Comparison of ENCODE assay signal across 1 cellular context in the genomic region with DNA sequence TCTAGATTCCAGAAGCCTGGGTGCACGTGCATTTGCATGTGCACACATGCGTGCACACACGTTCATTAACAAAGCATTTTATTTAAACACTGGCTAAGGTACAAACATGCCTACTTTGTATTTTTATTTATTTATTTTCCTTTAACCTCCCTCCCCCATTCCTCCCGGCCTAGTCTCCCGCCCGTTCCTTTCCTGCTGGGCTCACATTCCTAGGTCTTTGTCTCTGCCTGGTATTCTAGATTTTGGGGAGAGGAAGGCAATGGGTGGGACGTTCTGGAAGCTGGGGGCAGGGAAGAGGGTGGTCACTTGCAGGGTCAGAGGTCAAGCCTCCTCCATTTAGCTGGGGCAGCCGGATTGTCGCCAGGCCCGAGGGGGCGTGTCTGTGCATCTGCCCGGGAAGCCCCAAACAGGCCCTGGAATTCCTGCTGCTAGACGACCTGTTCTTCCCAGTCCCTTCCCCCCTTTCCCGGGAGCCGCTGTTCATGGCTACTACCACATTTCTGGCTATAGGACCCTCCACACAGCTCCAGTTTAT.
TF ChIP-seq lines count a peak whose summit lies in the region.

No MANE protein-coding gene starts in this region.

TF ChIP-seq in HepG2, 621 proteins besides CTCF, POLR2A, EP300 and RAD21 (continued from another document):
- TF ChIP-seq BCLAF1 (IDR thresholded peaks at IDR 0.05) (no peak), MAF1 (CRISPR knock-in tag; IDR thresholded peaks at IDR 0.05; ENCODE audit: borderline replicate concordance) (no peak), AHR (CRISPR knock-in tag; IDR thresholded peaks at IDR 0.05) (no peak), KLF15 (CRISPR knock-in tag; IDR thresholded peaks at IDR 0.05; ENCODE audit: borderline replicate concordance) (no peak), ZUFSP (CRISPR knock-in tag; IDR thresholded peaks at IDR 0.05; ENCODE audit: borderline replicate concordance) (no peak), HOXD1 (CRISPR knock-in tag; IDR thresholded peaks at IDR 0.05) (no peak), PLRG1 (conservative IDR thresholded peaks at IDR 0.05) (no peak), PRDM10 (CRISPR knock-in tag; IDR thresholded peaks at IDR 0.05; ENCODE audit: low read depth) (no peak), FOXA1 (IDR thresholded peaks at IDR 0.05) (no peak), FOXA1 (CRISPR knock-in tag; IDR thresholded peaks at IDR 0.05) (no peak), SMARCE1 (IDR thresholded peaks at IDR 0.05; ENCODE audit: borderline replicate concordance) (no peak), ZNF567 (CRISPR knock-in tag; IDR thresholded peaks at IDR 0.05; ENCODE audit: borderline replicate concordance) (no peak), ZSCAN12 (CRISPR knock-in tag; IDR thresholded peaks at IDR 0.05) (no peak), ZNF546 (CRISPR knock-in tag; conservative IDR thresholded peaks at IDR 0.05) (no peak), MYNN (CRISPR knock-in tag; IDR thresholded peaks at IDR 0.05; ENCODE audit: low read depth) (no peak), CREM (IDR thresholded peaks at IDR 0.05) (no peak), CREM (CRISPR knock-in tag; IDR thresholded peaks at IDR 0.05) (no peak), ZNF337 (CRISPR knock-in tag; IDR thresholded peaks at IDR 0.05; ENCODE audit: borderline replicate concordance, low read depth) (no peak), ZNF251 (CRISPR knock-in tag; IDR thresholded peaks at IDR 0.05) (no peak), ZNF430 (CRISPR knock-in tag; IDR thresholded peaks at IDR 0.05) (no peak), ZNF614 (CRISPR knock-in tag; IDR thresholded peaks at IDR 0.05; ENCODE audit: borderline replicate concordance) (no peak), ZBTB3 (CRISPR knock-in tag; IDR thresholded peaks at IDR 0.05; ENCODE audit: borderline replicate concordance, low read depth) (no peak), HCFC1 (IDR thresholded peaks at IDR 0.05; ENCODE audit: low read depth, low read length) (no peak), ZNF326 (CRISPR knock-in tag; IDR thresholded peaks at IDR 0.05; ENCODE audit: borderline replicate concordance) (no peak), YY1 (IDR thresholded peaks at IDR 0.05; ENCODE audit: insufficient read depth, insufficient replicate concordance, low read depth, low read length) (no peak), GABPA (IDR thresholded peaks at IDR 0.05; ENCODE audit: low read depth, low read length) (no peak), GABPA (CRISPR knock-in tag; IDR thresholded peaks at IDR 0.05; ENCODE audit: low read depth) (no peak), ZBTB38 (CRISPR knock-in tag; IDR thresholded peaks at IDR 0.05) (0 out of 2 replicates have a peak, but pooled peaks have one; percentile 26), IRF1 (CRISPR knock-in tag; IDR thresholded peaks at IDR 0.05; ENCODE audit: low read depth) (no peak)
- TF ChIP-seq, protein P1, sequence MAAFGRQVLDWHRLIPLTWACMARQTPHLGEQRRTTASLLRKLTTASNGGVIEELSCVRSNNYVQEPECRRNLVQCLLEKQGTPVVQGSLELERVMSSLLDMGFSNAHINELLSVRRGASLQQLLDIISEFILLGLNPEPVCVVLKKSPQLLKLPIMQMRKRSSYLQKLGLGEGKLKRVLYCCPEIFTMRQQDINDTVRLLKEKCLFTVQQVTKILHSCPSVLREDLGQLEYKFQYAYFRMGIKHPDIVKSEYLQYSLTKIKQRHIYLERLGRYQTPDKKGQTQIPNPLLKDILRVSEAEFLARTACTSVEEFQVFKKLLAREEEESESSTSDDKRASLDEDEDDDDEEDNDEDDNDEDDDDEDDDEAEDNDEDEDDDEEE (CRISPR knock-in tag; IDR thresholded peaks at IDR 0.05): no peak
